ENCODE assay signal across 1 cellular context in the genomic region with DNA sequence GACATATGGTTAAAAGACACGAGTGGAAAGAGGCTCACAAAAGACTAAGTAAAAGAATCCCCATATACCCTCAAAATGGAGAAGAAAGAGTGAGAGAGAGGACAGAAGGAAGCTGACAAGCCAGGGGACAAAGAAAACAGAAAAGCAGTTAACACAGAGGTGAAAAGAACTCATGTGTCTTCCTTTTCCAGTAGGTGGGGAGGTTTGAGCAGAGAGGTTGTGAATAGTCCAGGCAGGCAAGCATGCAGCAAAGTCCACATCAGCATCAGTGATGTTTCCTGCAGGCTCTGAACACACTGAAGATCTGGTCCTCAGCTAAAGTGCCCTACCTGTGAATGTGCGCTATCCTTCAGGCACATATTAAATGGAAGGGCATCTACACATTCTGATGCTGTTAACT.
TF ChIP-seq lines count a peak whose summit lies in the region.

No MANE protein-coding gene starts in this region.

TF ChIP-seq in WTC11, 78 proteins besides CTCF, POLR2A, EP300 and RAD21 (continued from another document):
- TF ChIP-seq, protein P1, sequence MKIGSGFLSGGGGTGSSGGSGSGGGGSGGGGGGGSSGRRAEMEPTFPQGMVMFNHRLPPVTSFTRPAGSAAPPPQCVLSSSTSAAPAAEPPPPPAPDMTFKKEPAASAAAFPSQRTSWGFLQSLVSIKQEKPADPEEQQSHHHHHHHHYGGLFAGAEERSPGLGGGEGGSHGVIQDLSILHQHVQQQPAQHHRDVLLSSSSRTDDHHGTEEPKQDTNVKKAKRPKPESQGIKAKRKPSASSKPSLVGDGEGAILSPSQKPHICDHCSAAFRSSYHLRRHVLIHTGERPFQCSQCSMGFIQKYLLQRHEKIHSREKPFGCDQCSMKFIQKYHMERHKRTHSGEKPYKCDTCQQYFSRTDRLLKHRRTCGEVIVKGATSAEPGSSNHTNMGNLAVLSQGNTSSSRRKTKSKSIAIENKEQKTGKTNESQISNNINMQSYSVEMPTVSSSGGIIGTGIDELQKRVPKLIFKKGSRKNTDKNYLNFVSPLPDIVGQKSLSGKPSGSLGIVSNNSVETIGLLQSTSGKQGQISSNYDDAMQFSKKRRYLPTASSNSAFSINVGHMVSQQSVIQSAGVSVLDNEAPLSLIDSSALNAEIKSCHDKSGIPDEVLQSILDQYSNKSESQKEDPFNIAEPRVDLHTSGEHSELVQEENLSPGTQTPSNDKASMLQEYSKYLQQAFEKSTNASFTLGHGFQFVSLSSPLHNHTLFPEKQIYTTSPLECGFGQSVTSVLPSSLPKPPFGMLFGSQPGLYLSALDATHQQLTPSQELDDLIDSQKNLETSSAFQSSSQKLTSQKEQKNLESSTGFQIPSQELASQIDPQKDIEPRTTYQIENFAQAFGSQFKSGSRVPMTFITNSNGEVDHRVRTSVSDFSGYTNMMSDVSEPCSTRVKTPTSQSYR (CRISPR knock-in tag; IDR thresholded peaks at IDR 0.05), result no peak
